In genomic region chr1:42335809-42336518, GRCh38 we compare ENCODE assay signal across 8 cellular contexts. TPM values are rescaled to one million over a fixed set of nuclear protein-coding genes. Genes with fewer than 3 reads are reported as not detected.
DNase-seq lines count a peak whose midpoint lies in the region; ATAC-seq and TF ChIP-seq lines count a peak whose summit lies in the region.

No MANE protein-coding gene starts in this region.

- 12% methylated on average over 9 of the region's 9 CpGs for WGBS in right cardiac atrium

- H3K4me1 ChIP-seq in right cardiac atrium (ENCODE audit: control insufficient read depth, insufficient read depth, low read length), result peaks cover 2% of the 10 kb centered on the region

- no peaks in the 10 kb centered on the region for H3K9me3 ChIP-seq in right cardiac atrium (ENCODE audit: control insufficient read depth, low read length)

- POLR2A ChIA-PET in activated CD4-positive, alpha-beta T cell treated with anti-CD3 and anti-CD28 coated beads for 36 hours (lab: Charles Lee), result no interaction called here

- H3K4me1 Mint-ChIP-seq in activated CD4-positive, alpha-beta T cell treated with anti-CD3 and anti-CD28 coated beads for 36 hours, result peaks cover 35% of the 10 kb centered on the region
- H3K4me1 Mint-ChIP-seq in activated T-helper 1 cell treated with anti-CD3 and anti-CD28 coated beads, Interleukin-12 subunit alpha, Interleukin-12 subunit beta, Interleukin-2, Interleukin-4 antibody, amounts not matched to agents 30 ng/mL and 10 ng/mL and 1 ng/mL, durations not matched to agents 14 hours and 24 hours and 36 hours (ENCODE audit: low read depth), result peaks cover 43% of the 10 kb centered on the region

- peak overlapping the region; percentile 55 for H3K27ac ChIP-seq in right cardiac atrium (ENCODE audit: low read length)

- H3K36me3 Mint-ChIP-seq in activated CD4-positive, alpha-beta T cell treated with anti-CD3 and anti-CD28 coated beads for 36 hours (ENCODE audit: low read depth), result no peaks in the 10 kb centered on the region
- H3K36me3 Mint-ChIP-seq in activated T-helper 1 cell treated with anti-CD3 and anti-CD28 coated beads, Interleukin-12 subunit alpha, Interleukin-12 subunit beta, Interleukin-2, Interleukin-4 antibody, amounts not matched to agents 30 ng/mL and 10 ng/mL and 1 ng/mL, durations not matched to agents 14 hours and 24 hours and 36 hours (ENCODE audit: low read depth), result no peaks in the 10 kb centered on the region

- peak overlapping the region; percentile 84 for H3K4me3 Mint-ChIP-seq in activated CD4-positive, alpha-beta T cell treated with anti-CD3 and anti-CD28 coated beads for 36 hours
- peak overlapping the region; percentile 90 for H3K4me3 Mint-ChIP-seq in activated T-helper 1 cell treated with anti-CD3 and anti-CD28 coated beads, Interleukin-12 subunit alpha, Interleukin-12 subunit beta, Interleukin-2, Interleukin-4 antibody, amounts not matched to agents 30 ng/mL and 10 ng/mL and 1 ng/mL, durations not matched to agents 14 hours and 24 hours and 36 hours

- H3K27me3 Mint-ChIP-seq in activated CD4-positive, alpha-beta T cell treated with anti-CD3 and anti-CD28 coated beads for 36 hours, result no peaks in the 10 kb centered on the region
- no peaks in the 10 kb centered on the region for H3K27me3 Mint-ChIP-seq in activated T-helper 1 cell treated with anti-CD3 and anti-CD28 coated beads, Interleukin-12 subunit alpha, Interleukin-12 subunit beta, Interleukin-2, Interleukin-4 antibody, amounts not matched to agents 30 ng/mL and 10 ng/mL and 1 ng/mL, durations not matched to agents 14 hours and 24 hours and 36 hours (ENCODE audit: insufficient read depth)

- H3K27ac Mint-ChIP-seq in activated CD4-positive, alpha-beta T cell treated with anti-CD3 and anti-CD28 coated beads for 36 hours, result peak overlapping the region; percentile 89
- peak overlapping the region; percentile 88 for H3K27ac Mint-ChIP-seq in activated T-helper 1 cell treated with anti-CD3 and anti-CD28 coated beads, Interleukin-12 subunit alpha, Interleukin-12 subunit beta, Interleukin-2, Interleukin-4 antibody, amounts not matched to agents 30 ng/mL and 10 ng/mL and 1 ng/mL, durations not matched to agents 14 hours and 24 hours and 36 hours

- ATAC-seq in activated CD4-positive, alpha-beta T cell treated with anti-CD3 and anti-CD28 coated beads for 36 hours, result peak; percentile 11
- peak in 1 of 2 donors; percentile 11 for ATAC-seq in right cardiac atrium
- ATAC-seq in GM21717 (IDR thresholded peaks at IDR 0.05; ENCODE audit: unreplicated experiment), result no peak

- intact Hi-C loops in activated CD4-positive, alpha-beta T cell treated with anti-CD3 and anti-CD28 coated beads for 36 hours (cut with DNase I, micrococcal nuclease), result loop anchor here (1.0 to 10.0 kb wide), 14 partner anchors 44 to 836 kb away; partner anchors contain the start of genes PPCS (in 2 of the 2), YBX1 (in 2 of the 2), ZMYND12 (in 2 of the 2) and C1orf50 (in 1 of the 2)
- intact Hi-C loops in activated T-helper 1 cell treated with anti-CD3 and anti-CD28 coated beads, Interleukin-12 subunit alpha, Interleukin-12 subunit beta, Interleukin-2, Interleukin-4 antibody, amounts not matched to agents 30 ng/mL and 10 ng/mL and 1 ng/mL, durations not matched to agents 14 hours and 24 hours and 36 hours (cut with micrococcal nuclease), result loop anchor here (1.0 to 10.0 kb wide), 9 partner anchors 45 to 839 kb away; partner anchors contain the start of genes CCDC30, CFAP57, EBNA1BP2 and PPCS
- intact Hi-C loops in right cardiac atrium (cut with DNase I), result loop anchor here in 2 of 4 donors (10.0 kb wide), 1 partner anchor 161 kb away; no protein-coding TSS in a partner anchor

- peak; percentile 17 for DNase-seq in activated CD4-positive, alpha-beta T cell treated with anti-CD3 and anti-CD28 coated beads for 36 hours
- no peak for DNase-seq in activated CD4-positive, alpha-beta T cell treated with anti-CD3 and anti-CD28 coated beads for 1 hour
- DNase-seq in NCI-H1092 treated with DMSO at 0.1 percent for 48 hours (lab: John Stamatoyannopoulos, UW), result peak; percentile 95
- DNase-seq in activated T-helper 1 cell treated with anti-CD3 and anti-CD28 coated beads, Interleukin-12 subunit alpha, Interleukin-12 subunit beta, Interleukin-2, Interleukin-4 antibody, amounts not matched to agents 30 ng/mL and 10 ng/mL and 1 ng/mL, durations not matched to agents 14 hours and 24 hours and 36 hours (ENCODE audit: low spot score), result no peak
- peak in 1 of 3 donors; percentile 22 for DNase-seq in right cardiac atrium
- DNase-seq in retinal pigment epithelial cell (ENCODE audit: low read depth), result peak; percentile 52
- no peak for DNase-seq in NCI-H2227 treated with DMSO at 0.1 percent for 48 hours (lab: John Stamatoyannopoulos, UW)

- CTCF ChIA-PET in activated CD4-positive, alpha-beta T cell treated with anti-CD3 and anti-CD28 coated beads for 36 hours (lab: Charles Lee), result interaction anchor here (1.6 kb wide), 1 partner anchor 19 kb away, joined by 4 read pairs; no protein-coding TSS in a partner anchor

- no peaks in the 10 kb centered on the region for H3K27me3 ChIP-seq in right cardiac atrium (ENCODE audit: control insufficient read depth, insufficient read depth)

- H3K4me3 ChIP-seq in right cardiac atrium (ENCODE audit: low read length) (peak overlapping the region; percentile 87), retinal pigment epithelial cell (ENCODE audit: low read length) (peak overlapping the region; percentile 92)

- TF ChIP-seq CTCF in retinal pigment epithelial cell (conservative IDR thresholded peaks at IDR 0.05; ENCODE audit: low read depth, low read length), result no peak

- H3K9me3 Mint-ChIP-seq in activated CD4-positive, alpha-beta T cell treated with anti-CD3 and anti-CD28 coated beads for 36 hours (ENCODE audit: low read depth), result no peaks in the 10 kb centered on the region
- H3K9me3 Mint-ChIP-seq in activated T-helper 1 cell treated with anti-CD3 and anti-CD28 coated beads, Interleukin-12 subunit alpha, Interleukin-12 subunit beta, Interleukin-2, Interleukin-4 antibody, amounts not matched to agents 30 ng/mL and 10 ng/mL and 1 ng/mL, durations not matched to agents 14 hours and 24 hours and 36 hours, result no peaks in the 10 kb centered on the region

RNA-seq across cellular contexts. Expression of gene FOXJ3, which starts 0.9 kb away (rescaled TPM):
- total RNA-seq in activated CD4-positive, alpha-beta T cell treated with anti-CD3 and anti-CD28 coated beads for 36 hours, result 10 to 100 TPM; 44.1 to 54.0 TPM
- total RNA-seq in activated T-helper 1 cell treated with anti-CD3 and anti-CD28 coated beads, Interleukin-12 subunit alpha, Interleukin-12 subunit beta, Interleukin-2, Interleukin-4 antibody, amounts not matched to agents 30 ng/mL and 10 ng/mL and 1 ng/mL, durations not matched to agents 14 hours and 24 hours and 36 hours, result 50.1 and 51.6 TPM in 2 replicates
- total RNA-seq in right cardiac atrium, result 10 to 100 TPM; 41.8 to 50.5 (median 45.3) TPM
- polyA plus RNA-seq in right cardiac atrium, result 15.0 TPM

RNA-seq across cellular contexts. Expression of gene RIMKLA, which starts 44.6 kb away (rescaled TPM):
- total RNA-seq in activated CD4-positive, alpha-beta T cell treated with anti-CD3 and anti-CD28 coated beads for 36 hours, result 1 to 10 TPM; 6.7 to 8.9 TPM
- 3.3 and 4.8 TPM in 2 replicates for total RNA-seq in activated T-helper 1 cell treated with anti-CD3 and anti-CD28 coated beads, Interleukin-12 subunit alpha, Interleukin-12 subunit beta, Interleukin-2, Interleukin-4 antibody, amounts not matched to agents 30 ng/mL and 10 ng/mL and 1 ng/mL, durations not matched to agents 14 hours and 24 hours and 36 hours
- 1 to 10 TPM; 3.5 to 6.5 (median 5.3) TPM for total RNA-seq in right cardiac atrium
- 3.2 TPM for polyA plus RNA-seq in right cardiac atrium

Comparison
In these comparisons a context has a peak if more than half of its experiments do, and no peak if none do; other contexts are left out.
1. DNase-seq: peak in activated CD4-positive, alpha-beta T cell treated with anti-CD3 and anti-CD28 coated beads for 36 hours (single experiment), NCI-H1092 treated with DMSO at 0.1 percent for 48 hours (single experiment) and retinal pigment epithelial cell (single experiment); none in activated CD4-positive, alpha-beta T cell treated with anti-CD3 and anti-CD28 coated beads for 1 hour (single experiment), activated T-helper 1 cell treated with anti-CD3 and anti-CD28 coated beads, Interleukin-12 subunit alpha, Interleukin-12 subunit beta, Interleukin-2, Interleukin-4 antibody, amounts not matched to agents 30 ng/mL and 10 ng/mL and 1 ng/mL, durations not matched to agents 14 hours and 24 hours and 36 hours (single experiment) and NCI-H2227 treated with DMSO at 0.1 percent for 48 hours (single experiment).